In the genomic region with DNA sequence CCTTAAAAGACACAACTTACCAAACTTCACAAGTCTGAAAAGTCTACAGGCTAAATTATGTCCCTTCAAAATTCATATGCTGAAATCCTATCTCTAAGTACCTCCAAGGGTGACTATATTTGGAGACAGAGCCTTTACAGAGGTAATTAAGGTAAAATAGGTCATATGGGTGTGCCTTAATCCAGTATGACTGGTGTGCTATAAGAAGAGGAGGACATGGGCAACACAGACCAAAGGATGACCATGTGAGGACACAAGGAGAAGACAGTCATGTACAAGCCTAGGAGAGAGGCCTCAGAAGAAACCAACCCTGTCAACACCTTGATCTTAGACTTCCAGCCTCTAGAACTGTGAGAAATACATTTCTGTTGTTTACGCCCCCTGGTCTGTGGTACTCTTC, we compare ENCODE assay signal across 21 cellular contexts.
"Had no signal": no experiment of that assay in that cellular context is flagged by ENCODE, and none has a peak within 500 bp of the region (broad histone marks: within the 10 kb centered on the region; RNA-seq: fewer than 3 reads in every experiment).

No MANE protein-coding gene starts in this region.

- DNase-seq: effector memory CD8-positive, alpha-beta T cell; esophagus squamous epithelium; immature natural killer cell; kidney; left cardiac atrium; left ventricle myocardium inferior; lower lobe of right lung; natural killer cell; posterior cingulate gyrus; sigmoid colon; small intestine; stimulated activated CD4-positive, alpha-beta T cell treated with anti-CD3 and anti-CD28 coated beads, Interleukin-2, amount 100 ng/mL, for 48 hours; stimulated activated naive CD4-positive, alpha-beta T cell treated with Interleukin-2 at 50 U/mL for 16 hours; thyroid gland; upper lobe of left lung had no signal

- H3K9me3 Mint-ChIP-seq: dendritic cell treated with granulocyte-macrophage colony-stimulating factor and Interleukin-4, amounts not matched to agents 40 ng/mL and 50 ng/mL, for 4 days; effector memory CD8-positive, alpha-beta T cell; immature natural killer cell; memory B cell; natural killer cell had no signal

- H3K27ac ChIP-seq: esophagus squamous epithelium, left ventricle myocardium inferior, lower lobe of right lung, right atrium auricular region, sigmoid colon, suprapubic skin, thyroid gland, upper lobe of left lung had no signal

- H3K36me3 Mint-ChIP-seq: memory B cell, natural killer cell had no signal

- H3K4me1 Mint-ChIP-seq: immature natural killer cell, memory B cell, natural killer cell, neural crest cell had no signal

- H3K27me3 ChIP-seq: esophagus squamous epithelium, right atrium auricular region, sigmoid colon, suprapubic skin, thyroid gland, upper lobe of left lung had no signal

- H3K27me3 Mint-ChIP-seq: dendritic cell treated with granulocyte-macrophage colony-stimulating factor and Interleukin-4, amounts not matched to agents 40 ng/mL and 50 ng/mL, for 4 days had no signal

- H3K4me3 Mint-ChIP-seq: dendritic cell treated with granulocyte-macrophage colony-stimulating factor and Interleukin-4, amounts not matched to agents 40 ng/mL and 50 ng/mL, for 4 days; effector memory CD8-positive, alpha-beta T cell; immature natural killer cell; memory B cell; mesothelial cell of epicardium; natural killer cell; neural crest cell had no signal

- ATAC-seq: effector memory CD8-positive, alpha-beta T cell; left cardiac atrium; lower lobe of right lung; natural killer cell had no signal

- H3K4me3 ChIP-seq: esophagus squamous epithelium, left ventricle myocardium inferior, lower lobe of right lung, right atrium auricular region, sigmoid colon, suprapubic skin, thyroid gland, upper lobe of left lung had no signal

- H3K9me3 ChIP-seq: esophagus squamous epithelium, left ventricle myocardium inferior, lower lobe of right lung, right atrium auricular region, sigmoid colon, suprapubic skin, thyroid gland, upper lobe of left lung had no signal

- H3K4me1 ChIP-seq: esophagus squamous epithelium, lower lobe of right lung, sigmoid colon, suprapubic skin, thyroid gland, upper lobe of left lung had no signal

- H3K36me3 ChIP-seq: right atrium auricular region, thyroid gland, upper lobe of left lung had no signal

- H3K27ac Mint-ChIP-seq: dendritic cell treated with granulocyte-macrophage colony-stimulating factor and Interleukin-4, amounts not matched to agents 40 ng/mL and 50 ng/mL, for 4 days; effector memory CD8-positive, alpha-beta T cell; immature natural killer cell; memory B cell; mesothelial cell of epicardium; natural killer cell had no signal
